Comparison of ENCODE assay signal across 10 cellular contexts in genomic region chr1:61301824-61302652, GRCh38.
DNase-seq lines count a peak whose midpoint lies in the region; ATAC-seq, FAIRE-seq and TF ChIP-seq lines count a peak whose summit lies in the region.
"Had no signal": no experiment of that assay in that cellular context is flagged by ENCODE, and none has a peak within 500 bp of the region (broad histone marks: within the 10 kb centered on the region; RNA-seq: fewer than 3 reads in every experiment).

No MANE protein-coding gene starts in this region.

- DNase-seq in GM04503 (ENCODE audit: low read depth) (peak; percentile 35), chondrocyte (ENCODE audit: low spot score) (no peak), natural killer cell (no peak), small intestine (no peak), NCI-H526 treated with DMSO at 0.1 percent for 48 hours (lab: John Stamatoyannopoulos, UW) (no peak), posterior cingulate gyrus (no peak)
- DNase-seq: stimulated activated CD4-positive, alpha-beta T cell treated with anti-CD3 and anti-CD28 coated beads, Interleukin-2, amount 100 ng/mL, for 48 hours had no signal

- peak overlapping the region in 1 of 2 donors; percentile 62 for H3K27ac ChIP-seq in small intestine (ENCODE audit: low read depth in 1 of 2, low read length in 1 of 2)

- peaks cover 2% of the 10 kb centered on the region for H3K36me3 Mint-ChIP-seq in chondrocyte (ENCODE audit: low read depth)
- no peaks in the 10 kb centered on the region for H3K36me3 Mint-ChIP-seq in natural killer cell

- no peak overlapping the region for H3K4me3 ChIP-seq in small intestine (ENCODE audit: low read depth in 1 of 2, low read length in 2 of 2)
- H3K4me3 ChIP-seq: GM12878 had no signal

- no peak overlapping the region for H3K4me3 Mint-ChIP-seq in chondrocyte (ENCODE audit: unreplicated experiment)
- no peak overlapping the region for H3K4me3 Mint-ChIP-seq in natural killer cell

- H3K9me3 Mint-ChIP-seq in chondrocyte (ENCODE audit: low read depth) (peaks cover 4% of the 10 kb centered on the region), natural killer cell (no peaks in the 10 kb centered on the region)

- peaks cover 37% of the 10 kb centered on the region for H3K4me1 Mint-ChIP-seq in chondrocyte (ENCODE audit: low read depth)
- H3K4me1 Mint-ChIP-seq in natural killer cell, result no peaks in the 10 kb centered on the region

- H3K9me3 ChIP-seq in small intestine (ENCODE audit: control insufficient read depth, low read depth), result no peaks in the 10 kb centered on the region

- FAIRE-seq in small intestine (lab: Jason Lieb, UNC), result no peak
- FAIRE-seq: GM12878 had no signal

- H3K27ac Mint-ChIP-seq in chondrocyte (ENCODE audit: unreplicated experiment) (peak overlapping the region; percentile 83), natural killer cell (no peak overlapping the region)

- peak; percentile 68 for ATAC-seq in HG03045 (IDR thresholded peaks at IDR 0.05; ENCODE audit: unreplicated experiment)
- peak in 2 of 3 donors; percentile 15 to 24 for ATAC-seq in natural killer cell
- no peak for ATAC-seq in HG03025 (IDR thresholded peaks at IDR 0.05; ENCODE audit: low FRiP score, unreplicated experiment)
- ATAC-seq: GM12878 had no signal

- TF ChIP-seq CTCF in chondrocyte (IDR thresholded peaks at IDR 0.05), result no peak
- no peak for TF ChIP-seq CTCF in natural killer cell (IDR thresholded peaks at IDR 0.05)

- H3K4me1 ChIP-seq in small intestine (ENCODE audit: control insufficient read depth in 2 of 2, insufficient read depth in 1 of 2, low read depth in 1 of 2, low read length in 1 of 2), result no peaks in the 10 kb centered on the region

- H3K36me3 ChIP-seq in small intestine (ENCODE audit: control insufficient read depth in 2 of 2, insufficient read depth in 2 of 2, low read length in 2 of 2), result no peaks in the 10 kb centered on the region

- H3K27me3 ChIP-seq in small intestine (ENCODE audit: control insufficient read depth in 2 of 2, insufficient read depth in 2 of 2, low read length in 2 of 2), result no peaks in the 10 kb centered on the region

- H3K27me3 Mint-ChIP-seq in chondrocyte (ENCODE audit: low read depth), result no peaks in the 10 kb centered on the region
- peaks cover 12 to 15% of the 10 kb centered on the region in 2 donors for H3K27me3 Mint-ChIP-seq in natural killer cell (ENCODE audit: low read depth in 2 of 2)

- intact Hi-C loops in natural killer cell (cut with micrococcal nuclease) (no loop called here), posterior cingulate gyrus (cut with DNase I) (no loop called here)

- 58 to 90% (median 72%) methylated on average over 4 of the region's 4 CpGs for WGBS in small intestine, 3 donors
